Comparison of ENCODE assay signal across 1 cellular context in genomic region chr1:55021965-55022546, GRCh38.
TF ChIP-seq lines count a peak whose summit lies in the region.

No MANE protein-coding gene starts in this region.

TF ChIP-seq in HEK293, 187 proteins besides CTCF, POLR2A, EP300 and RAD21 (continued from another document):
- peak; percentile 43; the same call in 1 of the 2 replicates for TF ChIP-seq ZNF518A (tag by site-specific recombination; conservative IDR thresholded peaks at IDR 0.05; ENCODE audit: low read depth)
- TF ChIP-seq EGR2 (tag by site-specific recombination; IDR thresholded peaks at IDR 0.05; ENCODE audit: low read depth), result peak; percentile 69
- no peak for TF ChIP-seq PRDM4 (tag by site-specific recombination; IDR thresholded peaks at IDR 0.05)
- TF ChIP-seq ZNF701 (tag by site-specific recombination; IDR thresholded peaks at IDR 0.05), result no peak
- no peak for TF ChIP-seq ZNF623 (tag by site-specific recombination; IDR thresholded peaks at IDR 0.05)
- no peak for TF ChIP-seq ZSCAN16 (tag by site-specific recombination; IDR thresholded peaks at IDR 0.05)
- TF ChIP-seq BCL6B (tag by site-specific recombination; IDR thresholded peaks at IDR 0.05), result no peak
- TF ChIP-seq ZNF223 (tag by site-specific recombination; IDR thresholded peaks at IDR 0.05), result no peak
- TF ChIP-seq ZBTB11 (tag by site-specific recombination; conservative IDR thresholded peaks at IDR 0.05; ENCODE audit: low read depth), result 0 out of 2 replicates have a peak, but pooled peaks have one; percentile 42
- no peak for TF ChIP-seq WT1 (tag by site-specific recombination; IDR thresholded peaks at IDR 0.05)
- no peak for TF ChIP-seq ZNF280C (tag by site-specific recombination; IDR thresholded peaks at IDR 0.05)
- no peak for TF ChIP-seq ZNF112 (tag by site-specific recombination; IDR thresholded peaks at IDR 0.05)
- peak; percentile 70; the same call in 1 of the 2 replicates for TF ChIP-seq ZSCAN30 (tag by site-specific recombination; IDR thresholded peaks at IDR 0.05)
- TF ChIP-seq ZNF530 (tag by site-specific recombination; IDR thresholded peaks at IDR 0.05; ENCODE audit: low read depth), result no peak
- no peak for TF ChIP-seq HOXD13 (CRISPR knock-in tag; IDR thresholded peaks at IDR 0.05; ENCODE audit: borderline replicate concordance)
- TF ChIP-seq ZNF23 (tag by site-specific recombination; IDR thresholded peaks at IDR 0.05; ENCODE audit: borderline replicate concordance), result no peak
- no peak for TF ChIP-seq BCL11A (tag by site-specific recombination; IDR thresholded peaks at IDR 0.05; ENCODE audit: low read depth)
- TF ChIP-seq RBAK (tag by site-specific recombination; IDR thresholded peaks at IDR 0.05), result no peak
- no peak for TF ChIP-seq ZNF211 (tag by site-specific recombination; IDR thresholded peaks at IDR 0.05; ENCODE audit: low read depth)
- TF ChIP-seq ZNF157 (tag by site-specific recombination; IDR thresholded peaks at IDR 0.05), result no peak
- no peak for TF ChIP-seq ZNF548 (tag by site-specific recombination; IDR thresholded peaks at IDR 0.05)
- TF ChIP-seq ZNF416 (tag by site-specific recombination; IDR thresholded peaks at IDR 0.05), result no peak
- TF ChIP-seq ZBTB48 (tag by site-specific recombination; IDR thresholded peaks at IDR 0.05), result no peak
- no peak for TF ChIP-seq REPIN1 (tag by site-specific recombination; IDR thresholded peaks at IDR 0.05; ENCODE audit: low read depth)
- TF ChIP-seq ZNF692 (tag by site-specific recombination; IDR thresholded peaks at IDR 0.05), result peak; percentile 33; the same call in 1 of the 2 replicates
- TF ChIP-seq ZNF266 (tag by site-specific recombination; IDR thresholded peaks at IDR 0.05; ENCODE audit: low read depth), result no peak
- no peak for TF ChIP-seq ZBTB44 (tag by site-specific recombination; IDR thresholded peaks at IDR 0.05)
- no peak for TF ChIP-seq ZBTB20 (tag by site-specific recombination; IDR thresholded peaks at IDR 0.05)
- TF ChIP-seq ZNF146 (tag by site-specific recombination; IDR thresholded peaks at IDR 0.05), result no peak
- no peak for TF ChIP-seq ZNF624 (tag by site-specific recombination; IDR thresholded peaks at IDR 0.05)
- no peak for TF ChIP-seq ZNF335 (tag by site-specific recombination; conservative IDR thresholded peaks at IDR 0.05)
- no peak for TF ChIP-seq ZNF837 (tag by site-specific recombination; IDR thresholded peaks at IDR 0.05)
- TF ChIP-seq ZNF391 (tag by site-specific recombination; IDR thresholded peaks at IDR 0.05; ENCODE audit: borderline replicate concordance, low read depth), result no peak
- no peak for TF ChIP-seq ZBTB49 (tag by site-specific recombination; IDR thresholded peaks at IDR 0.05; ENCODE audit: low read depth)
- TF ChIP-seq SALL2 (tag by site-specific recombination; IDR thresholded peaks at IDR 0.05; ENCODE audit: borderline replicate concordance), result no peak
- no peak for TF ChIP-seq ZNF571 (tag by site-specific recombination; IDR thresholded peaks at IDR 0.05)
- peak; percentile 65; the same call in 1 of the 2 replicates for TF ChIP-seq KLF17 (tag by site-specific recombination; IDR thresholded peaks at IDR 0.05)
- no peak for TF ChIP-seq MZF1 (tag by site-specific recombination; IDR thresholded peaks at IDR 0.05; ENCODE audit: borderline replicate concordance)
- TF ChIP-seq ZNF324 (tag by site-specific recombination; IDR thresholded peaks at IDR 0.05), result no peak
- TF ChIP-seq ZNF350 (tag by site-specific recombination; IDR thresholded peaks at IDR 0.05), result no peak
